ENCODE assay signal across 1 cellular context in genomic region chr17:41627316-41628072, GRCh38.
TF ChIP-seq lines count a peak whose summit lies in the region.

No MANE protein-coding gene starts in this region.

TF ChIP-seq in GM23338, 12 proteins besides CTCF, POLR2A, EP300 and RAD21 (continued from another document):
- TF ChIP-seq, protein P1, sequence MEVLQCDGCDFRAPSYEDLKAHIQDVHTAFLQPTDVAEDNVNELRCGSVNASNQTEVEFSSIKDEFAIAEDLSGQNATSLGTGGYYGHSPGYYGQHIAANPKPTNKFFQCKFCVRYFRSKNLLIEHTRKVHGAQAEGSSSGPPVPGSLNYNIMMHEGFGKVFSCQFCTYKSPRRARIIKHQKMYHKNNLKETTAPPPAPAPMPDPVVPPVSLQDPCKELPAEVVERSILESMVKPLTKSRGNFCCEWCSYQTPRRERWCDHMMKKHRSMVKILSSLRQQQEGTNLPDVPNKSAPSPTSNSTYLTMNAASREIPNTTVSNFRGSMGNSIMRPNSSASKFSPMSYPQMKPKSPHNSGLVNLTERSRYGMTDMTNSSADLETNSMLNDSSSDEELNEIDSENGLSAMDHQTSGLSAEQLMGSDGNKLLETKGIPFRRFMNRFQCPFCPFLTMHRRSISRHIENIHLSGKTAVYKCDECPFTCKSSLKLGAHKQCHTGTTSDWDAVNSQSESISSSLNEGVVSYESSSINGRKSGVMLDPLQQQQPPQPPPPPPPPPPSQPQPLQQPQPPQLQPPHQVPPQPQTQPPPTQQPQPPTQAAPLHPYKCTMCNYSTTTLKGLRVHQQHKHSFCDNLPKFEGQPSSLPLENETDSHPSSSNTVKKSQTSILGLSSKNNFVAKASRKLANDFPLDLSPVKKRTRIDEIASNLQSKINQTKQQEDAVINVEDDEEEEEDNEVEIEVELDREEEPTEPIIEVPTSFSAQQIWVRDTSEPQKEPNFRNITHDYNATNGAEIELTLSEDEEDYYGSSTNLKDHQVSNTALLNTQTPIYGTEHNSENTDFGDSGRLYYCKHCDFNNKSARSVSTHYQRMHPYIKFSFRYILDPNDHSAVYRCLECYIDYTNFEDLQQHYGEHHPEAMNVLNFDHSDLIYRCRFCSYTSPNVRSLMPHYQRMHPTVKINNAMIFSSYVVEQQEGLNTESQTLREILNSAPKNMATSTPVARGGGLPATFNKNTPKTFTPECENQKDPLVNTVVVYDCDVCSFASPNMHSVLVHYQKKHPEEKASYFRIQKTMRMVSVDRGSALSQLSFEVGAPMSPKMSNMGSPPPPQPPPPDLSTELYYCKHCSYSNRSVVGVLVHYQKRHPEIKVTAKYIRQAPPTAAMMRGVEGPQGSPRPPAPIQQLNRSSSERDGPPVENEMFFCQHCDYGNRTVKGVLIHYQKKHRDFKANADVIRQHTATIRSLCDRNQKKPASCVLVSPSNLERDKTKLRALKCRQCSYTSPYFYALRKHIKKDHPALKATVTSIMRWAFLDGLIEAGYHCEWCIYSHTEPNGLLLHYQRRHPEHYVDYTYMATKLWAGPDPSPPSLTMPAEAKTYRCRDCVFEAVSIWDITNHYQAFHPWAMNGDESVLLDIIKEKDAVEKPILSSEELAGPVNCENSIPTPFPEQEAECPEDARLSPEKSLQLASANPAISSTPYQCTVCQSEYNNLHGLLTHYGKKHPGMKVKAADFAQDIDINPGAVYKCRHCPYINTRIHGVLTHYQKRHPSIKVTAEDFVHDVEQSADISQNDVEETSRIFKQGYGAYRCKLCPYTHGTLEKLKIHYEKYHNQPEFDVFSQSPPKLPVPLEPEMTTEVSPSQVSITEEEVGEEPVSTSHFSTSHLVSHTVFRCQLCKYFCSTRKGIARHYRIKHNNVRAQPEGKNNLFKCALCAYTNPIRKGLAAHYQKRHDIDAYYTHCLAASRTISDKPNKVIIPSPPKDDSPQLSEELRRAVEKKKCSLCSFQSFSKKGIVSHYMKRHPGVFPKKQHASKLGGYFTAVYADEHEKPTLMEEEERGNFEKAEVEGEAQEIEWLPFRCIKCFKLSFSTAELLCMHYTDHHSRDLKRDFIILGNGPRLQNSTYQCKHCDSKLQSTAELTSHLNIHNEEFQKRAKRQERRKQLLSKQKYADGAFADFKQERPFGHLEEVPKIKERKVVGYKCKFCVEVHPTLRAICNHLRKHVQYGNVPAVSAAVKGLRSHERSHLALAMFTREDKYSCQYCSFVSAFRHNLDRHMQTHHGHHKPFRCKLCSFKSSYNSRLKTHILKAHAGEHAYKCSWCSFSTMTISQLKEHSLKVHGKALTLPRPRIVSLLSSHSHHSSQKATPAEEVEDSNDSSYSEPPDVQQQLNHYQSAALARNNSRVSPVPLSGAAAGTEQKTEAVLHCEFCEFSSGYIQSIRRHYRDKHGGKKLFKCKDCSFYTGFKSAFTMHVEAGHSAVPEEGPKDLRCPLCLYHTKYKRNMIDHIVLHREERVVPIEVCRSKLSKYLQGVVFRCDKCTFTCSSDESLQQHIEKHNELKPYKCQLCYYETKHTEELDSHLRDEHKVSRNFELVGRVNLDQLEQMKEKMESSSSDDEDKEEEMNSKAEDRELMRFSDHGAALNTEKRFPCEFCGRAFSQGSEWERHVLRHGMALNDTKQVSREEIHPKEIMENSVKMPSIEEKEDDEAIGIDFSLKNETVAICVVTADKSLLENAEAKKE (CRISPR knock-in tag; IDR thresholded peaks at IDR 0.05): no peak
- TF ChIP-seq EZH2 (IDR thresholded peaks at IDR 0.05; ENCODE audit: low read depth, unreplicated experiment) (no peak), CREB1 (CRISPR knock-in tag; IDR thresholded peaks at IDR 0.05; ENCODE audit: low read depth) (no peak), JUNB (IDR thresholded peaks at IDR 0.05; ENCODE audit: unreplicated experiment) (no peak)
